Comparison of ENCODE assay signal across 8 cellular contexts in genomic region chr3:196741401-196741761, GRCh38. TPM values are rescaled to one million over a fixed set of nuclear protein-coding genes. Genes with fewer than 3 reads are reported as not detected.
DNase-seq lines count a peak whose midpoint lies in the region; ATAC-seq and TF ChIP-seq lines count a peak whose summit lies in the region.

No MANE protein-coding gene starts in this region.

- H3K9ac ChIP-seq in mucosa of stomach (ENCODE audit: low read length): peak overlapping the region; percentile 91

- ATAC-seq in GM19035 (IDR thresholded peaks at IDR 0.05; ENCODE audit: unreplicated experiment) (no peak), GM21447 (IDR thresholded peaks at IDR 0.05; ENCODE audit: unreplicated experiment) (no peak)

- in situ Hi-C loops in brain microvascular endothelial cell (cut with HindIII; ENCODE audit: low pct_ligation_motif_present, low sequenced_read_pairs): no loop called here

- CTCF ChIA-PET in HEK293T (lab: Yijun Ruan, JAX): no interaction called here

- peaks cover 13% of the 10 kb centered on the region for H3K4me1 ChIP-seq in mucosa of stomach (ENCODE audit: control insufficient read depth, insufficient read depth, low read length)

- no peak for TF ChIP-seq CTCF in brain microvascular endothelial cell (IDR thresholded peaks at IDR 0.05; ENCODE audit: low read depth, low read length, missing control alignments)

- DNase-seq in A172 (ENCODE audit: low spot score): peak; percentile 11
- DNase-seq in HEK293T (ENCODE audit: extremely low spot score): no peak
- DNase-seq in brain microvascular endothelial cell: no peak
- DNase-seq in activated CD8-positive, alpha-beta memory T cell treated with anti-CD3 and anti-CD28 coated beads, Interleukin-2, amount 50 U/mL, for 48 hours: no peak
- DNase-seq in SKM-1 (lab: John Stamatoyannopoulos, UW; ENCODE audit: unreplicated experiment): no peak

- H3K4me3 ChIP-seq in brain microvascular endothelial cell (ENCODE audit: low read depth, low read length) (peak overlapping the region; percentile 71), mucosa of stomach (ENCODE audit: low read length) (peak overlapping the region; percentile 60)

- POLR2A ChIA-PET in HEK293T (lab: Yijun Ruan, JAX): interaction anchor here (1.0 to 1.3 kb wide), 3 partner anchors 27 to 127 kb away, joined by 3 to 6 read pairs (median 3); partner anchors contain the start of genes CEP19, PIGX and SENP5

- H3K27ac ChIP-seq in brain microvascular endothelial cell: peak overlapping the region; percentile 93

- H3K9me3 ChIP-seq in mucosa of stomach (ENCODE audit: control insufficient read depth, low read length): no peaks in the 10 kb centered on the region

- H3K27me3 ChIP-seq in brain microvascular endothelial cell (replicated peaks) (no peaks in the 10 kb centered on the region), mucosa of stomach (ENCODE audit: control insufficient read depth, insufficient read depth, low read length) (no peaks in the 10 kb centered on the region)

- peaks cover 3% of the 10 kb centered on the region for H3K36me3 ChIP-seq in brain microvascular endothelial cell (replicated peaks)
- H3K36me3 ChIP-seq in mucosa of stomach (ENCODE audit: control insufficient read depth, insufficient read depth, low read length): no peaks in the 10 kb centered on the region

TF ChIP-seq in HEK293T, 16 proteins besides CTCF, POLR2A, EP300 and RAD21:
- TF ChIP-seq LEF1 (IDR thresholded peaks at IDR 0.05; ENCODE audit: borderline replicate concordance): no peak
- TF ChIP-seq PKNOX1 (IDR thresholded peaks at IDR 0.05): peak; percentile 77
- no peak for TF ChIP-seq SP1 (IDR thresholded peaks at IDR 0.05)
- TF ChIP-seq HDGF (IDR thresholded peaks at IDR 0.05; ENCODE audit: borderline replicate concordance): no peak
- no peak for TF ChIP-seq CTBP1 (IDR thresholded peaks at IDR 0.05; ENCODE audit: borderline replicate concordance)

RNA-seq across cellular contexts. Expression of gene PAK2, which starts 1.7 kb away (rescaled TPM):
- total RNA-seq in A172 (2014; rRNA removed; shearing (Covaris generic)): 46.0 and 54.0 TPM in 2 replicates

RNA-seq across cellular contexts. Expression of gene PIGX, which starts 29.2 kb away (rescaled TPM):
- total RNA-seq in A172 (2014; rRNA removed; shearing (Covaris generic)): 66.8 and 70.2 TPM in 2 replicates

RNA-seq across cellular contexts. Expression of gene CEP19, which starts 29.3 kb away (rescaled TPM):
- total RNA-seq in A172 (2014; rRNA removed; shearing (Covaris generic)): 9.7 and 13.8 TPM in 2 replicates
